ENCODE assay signal across 1 cellular context in genomic region chr17:43020789-43021738, GRCh38.
A peak's percentile ranks its signal among the peaks of the same experiment; 100 is the strongest.
TF ChIP-seq lines count a peak whose summit lies in the region.

No MANE protein-coding gene starts in this region.

TF ChIP-seq in K562, 482 proteins besides CTCF, POLR2A, EP300 and RAD21 (continued from another document and continues in another):
- TF ChIP-seq HOMEZ (CRISPR knock-in tag; IDR thresholded peaks at IDR 0.05) (no peak), ZNF644 (tag; IDR thresholded peaks at IDR 0.05; ENCODE audit: low read depth) (peak; percentile 21; the same call in 1 of the 2 replicates), XRCC4 (IDR thresholded peaks at IDR 0.05; ENCODE audit: extremely low read depth, insufficient read depth, insufficient read length) (no peak), BRD4 (IDR thresholded peaks at IDR 0.05) (0 out of 2 replicates have a peak, but pooled peaks have one; percentile 27), KDM5B (IDR thresholded peaks at IDR 0.05; ENCODE audit: insufficient replicate concordance, low read depth, low read length) (no peak), KLF6 (CRISPR knock-in tag; IDR thresholded peaks at IDR 0.05; ENCODE audit: borderline replicate concordance) (peak; percentile 54; the same call in 1 of the 2 replicates), RUNX1 (IDR thresholded peaks at IDR 0.05; ENCODE audit: low read depth) (peak; percentile 58; the same call in 1 of the 2 replicates), GTF2E2 (tag; IDR thresholded peaks at IDR 0.05) (no peak), HES1 (IDR thresholded peaks at IDR 0.05; ENCODE audit: low read depth) (peak; percentile 70; the same call in 1 of the 2 replicates), ZNF354B (CRISPR knock-in tag; IDR thresholded peaks at IDR 0.05) (no peak), ZNF143 (CRISPR knock-in tag; IDR thresholded peaks at IDR 0.05) (no peak), TEAD1 (CRISPR knock-in tag; IDR thresholded peaks at IDR 0.05) (peak in 1 of 2 experiments; percentile 66; a peak in 2 of 4 replicates), KHSRP (IDR thresholded peaks at IDR 0.05) (0 out of 2 replicates have a peak, but pooled peaks have one; percentile 4), TEAD2 (tag; IDR thresholded peaks at IDR 0.05) (no peak), TAF9B (IDR thresholded peaks at IDR 0.05; ENCODE audit: partially characterized antibody) (peak; percentile 90), PHF20 (IDR thresholded peaks at IDR 0.05; ENCODE audit: partially characterized antibody) (no peak), YY1 (IDR thresholded peaks at IDR 0.05; ENCODE audit: borderline replicate concordance in 1 of 3, control insufficient read depth in 1 of 3, extremely low read depth in 1 of 3, insufficient read depth in 3 of 3, insufficient read length in 1 of 3, insufficient replicate concordance in 2 of 3, low read depth in 1 of 3, low read length in 2 of 3) (peak in 1 of 3 experiments; percentile 14), ZNF766 (CRISPR knock-in tag; conservative IDR thresholded peaks at IDR 0.05) (no peak; the same call in 1 of the 2 replicates), ATF2 (CRISPR knock-in tag; IDR thresholded peaks at IDR 0.05) (no peak), MYC (IDR thresholded peaks at IDR 0.05; ENCODE audit: low read depth, low read length) (peak; percentile 77), MYC (CRISPR knock-in tag; IDR thresholded peaks at IDR 0.05; ENCODE audit: borderline replicate concordance, low read depth) (no peak), SP1 (CRISPR knock-in tag; IDR thresholded peaks at IDR 0.05) (peak; percentile 88), ZBTB12 (CRISPR knock-in tag; IDR thresholded peaks at IDR 0.05) (no peak), ZNF780A (CRISPR knock-in tag; IDR thresholded peaks at IDR 0.05) (no peak), PRPF4 (IDR thresholded peaks at IDR 0.05; ENCODE audit: insufficient read depth, low read depth, low read length, poor library complexity, severe bottlenecking) (no peak), POLR2AphosphoS2 (IDR thresholded peaks at IDR 0.05; ENCODE audit: low read length) (no peak; the same call in 1 of the 2 replicates), ESRRB (CRISPR knock-in tag; IDR thresholded peaks at IDR 0.05; ENCODE audit: borderline replicate concordance) (no peak), TCF7L2 (IDR thresholded peaks at IDR 0.05; ENCODE audit: low read depth, low read length) (no peak), ZNF639 (CRISPR knock-in tag; conservative IDR thresholded peaks at IDR 0.05 in 1 of 2, IDR thresholded peaks at IDR 0.05 in 1 of 2) (peak in 1 of 2 experiments; percentile 60; a peak in 1 of 4 replicates), RBM22 (IDR thresholded peaks at IDR 0.05; ENCODE audit: low read depth, low read length, poor library complexity, severe bottlenecking) (no peak), ZNF699 (CRISPR knock-in tag; IDR thresholded peaks at IDR 0.05; ENCODE audit: insufficient replicate concordance) (no peak), FIP1L1 (IDR thresholded peaks at IDR 0.05; ENCODE audit: low read depth, low read length, poor library complexity, severe bottlenecking) (no peak), KLF16 (IDR thresholded peaks at IDR 0.05) (peak; percentile 54; the same call in 1 of the 2 replicates), RHOXF2B (CRISPR knock-in tag; conservative IDR thresholded peaks at IDR 0.05) (no peak), SREBF2 (CRISPR knock-in tag; IDR thresholded peaks at IDR 0.05) (peak; percentile 77; the same call in 1 of the 2 replicates), ETV6 (IDR thresholded peaks at IDR 0.05; ENCODE audit: borderline replicate concordance in 1 of 2, low read depth in 2 of 2, low read length in 1 of 2) (no peak), ETV6 (CRISPR knock-in tag; IDR thresholded peaks at IDR 0.05; ENCODE audit: borderline replicate concordance) (no peak), MEF2D (tag; conservative IDR thresholded peaks at IDR 0.05; ENCODE audit: low read depth) (0 out of 2 replicates have a peak, but pooled peaks have one; percentile 23), SMAD4 (CRISPR knock-in tag; conservative IDR thresholded peaks at IDR 0.05) (peak; percentile 93), EWSR1 (IDR thresholded peaks at IDR 0.05; ENCODE audit: borderline replicate concordance, low read depth, partially characterized antibody) (no peak), HNRNPLL (IDR thresholded peaks at IDR 0.05; ENCODE audit: low read depth, low read length, poor library complexity, severe bottlenecking) (no peak)
- TF ChIP-seq, protein P1, sequence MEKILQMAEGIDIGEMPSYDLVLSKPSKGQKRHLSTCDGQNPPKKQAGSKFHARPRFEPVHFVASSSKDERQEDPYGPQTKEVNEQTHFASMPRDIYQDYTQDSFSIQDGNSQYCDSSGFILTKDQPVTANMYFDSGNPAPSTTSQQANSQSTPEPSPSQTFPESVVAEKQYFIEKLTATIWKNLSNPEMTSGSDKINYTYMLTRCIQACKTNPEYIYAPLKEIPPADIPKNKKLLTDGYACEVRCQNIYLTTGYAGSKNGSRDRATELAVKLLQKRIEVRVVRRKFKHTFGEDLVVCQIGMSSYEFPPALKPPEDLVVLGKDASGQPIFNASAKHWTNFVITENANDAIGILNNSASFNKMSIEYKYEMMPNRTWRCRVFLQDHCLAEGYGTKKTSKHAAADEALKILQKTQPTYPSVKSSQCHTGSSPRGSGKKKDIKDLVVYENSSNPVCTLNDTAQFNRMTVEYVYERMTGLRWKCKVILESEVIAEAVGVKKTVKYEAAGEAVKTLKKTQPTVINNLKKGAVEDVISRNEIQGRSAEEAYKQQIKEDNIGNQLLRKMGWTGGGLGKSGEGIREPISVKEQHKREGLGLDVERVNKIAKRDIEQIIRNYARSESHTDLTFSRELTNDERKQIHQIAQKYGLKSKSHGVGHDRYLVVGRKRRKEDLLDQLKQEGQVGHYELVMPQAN (IDR thresholded peaks at IDR 0.05; ENCODE audit: borderline replicate concordance), result peak; percentile 31; the same call in 1 of the 2 replicates
- TF ChIP-seq, protein P2, sequence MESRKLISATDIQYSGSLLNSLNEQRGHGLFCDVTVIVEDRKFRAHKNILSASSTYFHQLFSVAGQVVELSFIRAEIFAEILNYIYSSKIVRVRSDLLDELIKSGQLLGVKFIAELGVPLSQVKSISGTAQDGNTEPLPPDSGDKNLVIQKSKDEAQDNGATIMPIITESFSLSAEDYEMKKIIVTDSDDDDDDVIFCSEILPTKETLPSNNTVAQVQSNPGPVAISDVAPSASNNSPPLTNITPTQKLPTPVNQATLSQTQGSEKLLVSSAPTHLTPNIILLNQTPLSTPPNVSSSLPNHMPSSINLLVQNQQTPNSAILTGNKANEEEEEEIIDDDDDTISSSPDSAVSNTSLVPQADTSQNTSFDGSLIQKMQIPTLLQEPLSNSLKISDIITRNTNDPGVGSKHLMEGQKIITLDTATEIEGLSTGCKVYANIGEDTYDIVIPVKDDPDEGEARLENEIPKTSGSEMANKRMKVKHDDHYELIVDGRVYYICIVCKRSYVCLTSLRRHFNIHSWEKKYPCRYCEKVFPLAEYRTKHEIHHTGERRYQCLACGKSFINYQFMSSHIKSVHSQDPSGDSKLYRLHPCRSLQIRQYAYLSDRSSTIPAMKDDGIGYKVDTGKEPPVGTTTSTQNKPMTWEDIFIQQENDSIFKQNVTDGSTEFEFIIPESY (CRISPR knock-in tag; IDR thresholded peaks at IDR 0.05), result 0 out of 2 replicates have a peak, but pooled peaks have one; percentile 25
- TF ChIP-seq, protein P3, sequence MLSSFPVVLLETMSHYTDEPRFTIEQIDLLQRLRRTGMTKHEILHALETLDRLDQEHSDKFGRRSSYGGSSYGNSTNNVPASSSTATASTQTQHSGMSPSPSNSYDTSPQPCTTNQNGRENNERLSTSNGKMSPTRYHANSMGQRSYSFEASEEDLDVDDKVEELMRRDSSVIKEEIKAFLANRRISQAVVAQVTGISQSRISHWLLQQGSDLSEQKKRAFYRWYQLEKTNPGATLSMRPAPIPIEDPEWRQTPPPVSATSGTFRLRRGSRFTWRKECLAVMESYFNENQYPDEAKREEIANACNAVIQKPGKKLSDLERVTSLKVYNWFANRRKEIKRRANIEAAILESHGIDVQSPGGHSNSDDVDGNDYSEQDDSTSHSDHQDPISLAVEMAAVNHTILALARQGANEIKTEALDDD (IDR thresholded peaks at IDR 0.05), result no peak
- TF ChIP-seq, protein P4, sequence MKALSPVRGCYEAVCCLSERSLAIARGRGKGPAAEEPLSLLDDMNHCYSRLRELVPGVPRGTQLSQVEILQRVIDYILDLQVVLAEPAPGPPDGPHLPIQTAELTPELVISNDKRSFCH (CRISPR knock-in tag; IDR thresholded peaks at IDR 0.05), result no peak
- TF ChIP-seq, protein P4 (tag; IDR thresholded peaks at IDR 0.05), result 0 out of 2 replicates have a peak, but pooled peaks have one; percentile 28
- TF ChIP-seq, protein P5, sequence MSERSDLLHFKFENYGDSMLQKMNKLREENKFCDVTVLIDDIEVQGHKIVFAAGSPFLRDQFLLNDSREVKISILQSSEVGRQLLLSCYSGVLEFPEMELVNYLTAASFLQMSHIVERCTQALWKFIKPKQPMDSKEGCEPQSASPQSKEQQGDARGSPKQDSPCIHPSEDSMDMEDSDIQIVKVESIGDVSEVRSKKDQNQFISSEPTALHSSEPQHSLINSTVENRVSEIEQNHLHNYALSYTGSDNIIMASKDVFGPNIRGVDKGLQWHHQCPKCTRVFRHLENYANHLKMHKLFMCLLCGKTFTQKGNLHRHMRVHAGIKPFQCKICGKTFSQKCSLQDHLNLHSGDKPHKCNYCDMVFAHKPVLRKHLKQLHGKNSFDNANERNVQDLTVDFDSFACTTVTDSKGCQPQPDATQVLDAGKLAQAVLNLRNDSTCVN (CRISPR knock-in tag; IDR thresholded peaks at IDR 0.05), result no peak
- TF ChIP-seq, protein P6, sequence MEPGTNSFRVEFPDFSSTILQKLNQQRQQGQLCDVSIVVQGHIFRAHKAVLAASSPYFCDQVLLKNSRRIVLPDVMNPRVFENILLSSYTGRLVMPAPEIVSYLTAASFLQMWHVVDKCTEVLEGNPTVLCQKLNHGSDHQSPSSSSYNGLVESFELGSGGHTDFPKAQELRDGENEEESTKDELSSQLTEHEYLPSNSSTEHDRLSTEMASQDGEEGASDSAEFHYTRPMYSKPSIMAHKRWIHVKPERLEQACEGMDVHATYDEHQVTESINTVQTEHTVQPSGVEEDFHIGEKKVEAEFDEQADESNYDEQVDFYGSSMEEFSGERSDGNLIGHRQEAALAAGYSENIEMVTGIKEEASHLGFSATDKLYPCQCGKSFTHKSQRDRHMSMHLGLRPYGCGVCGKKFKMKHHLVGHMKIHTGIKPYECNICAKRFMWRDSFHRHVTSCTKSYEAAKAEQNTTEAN (CRISPR knock-in tag; IDR thresholded peaks at IDR 0.05), result no peak
- TF ChIP-seq, protein P7, sequence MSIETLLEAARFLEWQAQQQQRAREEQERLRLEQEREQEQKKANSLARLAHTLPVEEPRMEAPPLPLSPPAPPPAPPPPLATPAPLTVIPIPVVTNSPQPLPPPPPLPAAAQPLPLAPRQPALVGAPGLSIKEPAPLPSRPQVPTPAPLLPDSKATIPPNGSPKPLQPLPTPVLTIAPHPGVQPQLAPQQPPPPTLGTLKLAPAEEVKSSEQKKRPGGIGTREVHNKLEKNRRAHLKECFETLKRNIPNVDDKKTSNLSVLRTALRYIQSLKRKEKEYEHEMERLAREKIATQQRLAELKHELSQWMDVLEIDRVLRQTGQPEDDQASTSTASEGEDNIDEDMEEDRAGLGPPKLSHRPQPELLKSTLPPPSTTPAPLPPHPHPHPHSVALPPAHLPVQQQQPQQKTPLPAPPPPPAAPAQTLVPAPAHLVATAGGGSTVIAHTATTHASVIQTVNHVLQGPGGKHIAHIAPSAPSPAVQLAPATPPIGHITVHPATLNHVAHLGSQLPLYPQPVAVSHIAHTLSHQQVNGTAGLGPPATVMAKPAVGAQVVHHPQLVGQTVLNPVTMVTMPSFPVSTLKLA (conservative IDR thresholded peaks at IDR 0.05), result peak; percentile 13 to 31; a peak in 2 of 4 replicates
